ENCODE assay signal across 15 cellular contexts in genomic region chr1:1332774-1333480, GRCh38. TPM values are rescaled to one million over a fixed set of nuclear protein-coding genes. Genes with fewer than 3 reads are reported as not detected.
DNase-seq lines count a peak whose midpoint lies in the region; ATAC-seq and TF ChIP-seq lines count a peak whose summit lies in the region.
"Had no signal": no experiment of that assay in that cellular context is flagged by ENCODE, and none has a peak within 500 bp of the region (broad histone marks: within the 10 kb centered on the region; RNA-seq: fewer than 3 reads in every experiment).

No MANE protein-coding gene starts in this region.

- TF ChIP-seq POLR2A in breast epithelium (IDR thresholded peaks at IDR 0.05) = no peak

- DNase-seq in Karpas-422 (no peak), breast epithelium (ENCODE audit: low spot score in 2 of 2) (peak; percentile 75 to 85), mucosa of descending colon (peak in 2 of 3 donors; percentile 56 to 70), MM.1S (no peak), NCI-H2081 (lab: John Stamatoyannopoulos, UW) (no peak)
- no peak for DNase-seq in effector CD8-positive, alpha-beta T cell (lab: John Stamatoyannopoulos, UW)
- DNase-seq: activated effector memory CD4-positive, alpha-beta T cell treated with Interleukin-2 at 50 U/mL for 16 hours; erythroblast; natural killer cell; NCI-H1417; NCI-H446 treated with DMSO at 0.1 percent for 48 hours; PC-9; WERI-Rb-1 had no signal

- H3K79me2 ChIP-seq in Karpas-422 (ENCODE audit: low read length) = peaks cover 10% of the 10 kb centered on the region; the same call in 1 of the 2 replicates
- no peaks in the 10 kb centered on the region for H3K79me2 ChIP-seq in MM.1S (ENCODE audit: low read length)

- H3K27ac ChIP-seq in Karpas-422 (ENCODE audit: low read length) = no peak overlapping the region
- no peak overlapping the region for H3K27ac ChIP-seq in breast epithelium
- no peak overlapping the region for H3K27ac ChIP-seq in MM.1S (ENCODE audit: low read length)
- H3K27ac ChIP-seq: GM23248, PC-9, thoracic aorta, WERI-Rb-1 had no signal

- H3K4me2 ChIP-seq in Karpas-422 (ENCODE audit: low read depth, low read length, poor library complexity, severe bottlenecking) (no peak overlapping the region), MM.1S (ENCODE audit: low read depth, low read length) (no peak overlapping the region)
- H3K4me2 ChIP-seq: PC-9 had no signal

- H2AFZ ChIP-seq in Karpas-422 (ENCODE audit: low read length) = no peak overlapping the region
- no peak overlapping the region for H2AFZ ChIP-seq in MM.1S (ENCODE audit: low read length)
- H2AFZ ChIP-seq: GM23248, PC-9 had no signal

- H3K9me3 ChIP-seq in Karpas-422 (ENCODE audit: low read length) (no peaks in the 10 kb centered on the region), breast epithelium (no peaks in the 10 kb centered on the region), mucosa of descending colon (no peaks in the 10 kb centered on the region), MM.1S (replicated peaks; ENCODE audit: insufficient read depth, low read length) (no peaks in the 10 kb centered on the region)
- H3K9me3 ChIP-seq: thoracic aorta had no signal

- peak overlapping the region; percentile 80; the same call in 1 of the 2 replicates for H3K4me3 ChIP-seq in Karpas-422 (ENCODE audit: low read length)
- H3K4me3 ChIP-seq in breast epithelium = peak overlapping the region in 2 of 3 donors; percentile 15 to 47
- H3K4me3 ChIP-seq in mucosa of descending colon = no peak overlapping the region
- H3K4me3 ChIP-seq in MM.1S (ENCODE audit: low read length) = no peak overlapping the region
- H3K4me3 ChIP-seq: GM23248, PC-9, thoracic aorta had no signal

- H3F3A ChIP-seq in MM.1S (ENCODE audit: insufficient read depth, low read length) = no peaks in the 10 kb centered on the region

- H3K36me3 ChIP-seq in Karpas-422 (ENCODE audit: insufficient read depth, low read length) = peaks cover 3% of the 10 kb centered on the region; the same call in 1 of the 2 replicates
- no peaks in the 10 kb centered on the region for H3K36me3 ChIP-seq in breast epithelium
- no peaks in the 10 kb centered on the region for H3K36me3 ChIP-seq in mucosa of descending colon (ENCODE audit: low read depth)
- no peaks in the 10 kb centered on the region for H3K36me3 ChIP-seq in MM.1S (replicated peaks; ENCODE audit: insufficient read depth, low read length)

- H3K9ac ChIP-seq in Karpas-422 (ENCODE audit: low read length) (no peak overlapping the region), MM.1S (ENCODE audit: low read length) (no peak overlapping the region)
- H3K9ac ChIP-seq: GM23248 had no signal

- peak; percentile 58 for ATAC-seq in mucosa of descending colon
- ATAC-seq: natural killer cell had no signal

- intact Hi-C loops in breast epithelium (cut with DNase I; ENCODE audit: low total_unique reads) = no loop called here
- intact Hi-C loops in mucosa of descending colon (cut with DNase I, micrococcal nuclease) = no loop called here

- H4K20me1 ChIP-seq in Karpas-422 (ENCODE audit: insufficient read depth, low read depth, low read length) (peaks cover 17% of the 10 kb centered on the region), MM.1S (ENCODE audit: insufficient read depth, low read length) (no peaks in the 10 kb centered on the region)

- H3K27me3 ChIP-seq in Karpas-422 (ENCODE audit: low read length) (no peaks in the 10 kb centered on the region), breast epithelium (no peaks in the 10 kb centered on the region), MM.1S (replicated peaks; ENCODE audit: insufficient read depth, low read length) (no peaks in the 10 kb centered on the region)

- H3K4me1 ChIP-seq in Karpas-422 (ENCODE audit: low read length) = peaks cover 66% of the 10 kb centered on the region
- H3K4me1 ChIP-seq in breast epithelium = peaks cover 13 to 19% of the 10 kb centered on the region in 2 donors
- peaks cover 23% of the 10 kb centered on the region for H3K4me1 ChIP-seq in mucosa of descending colon (ENCODE audit: low read depth)
- no peaks in the 10 kb centered on the region for H3K4me1 ChIP-seq in MM.1S (ENCODE audit: low read length)

- no peak for TF ChIP-seq CTCF in breast epithelium (IDR thresholded peaks at IDR 0.05)
- no peak for TF ChIP-seq CTCF in mucosa of descending colon (IDR thresholded peaks at IDR 0.05)
- no peak for TF ChIP-seq CTCF in MM.1S (IDR thresholded peaks at IDR 0.05; ENCODE audit: low read length)

- H3K9me2 ChIP-seq in Karpas-422 (replicated peaks; ENCODE audit: insufficient read depth, low read length) (no peaks in the 10 kb centered on the region), MM.1S (replicated peaks; ENCODE audit: insufficient read depth, low read length) (no peaks in the 10 kb centered on the region)

RNA-seq across cellular contexts. Expression of gene TAS1R3, which starts 1.8 kb away (rescaled TPM):
- total RNA-seq in Karpas-422 (2014; rRNA removed; shearing (Covaris generic); ENCODE audit: low replicate concordance) = 49.2 and 82.6 TPM in 2 replicates
- under 1 TPM in 2 of 3 donors, not detected in 1; 0.16 to 0.33 TPM for total RNA-seq in breast epithelium
- total RNA-seq in mucosa of descending colon = 1 to 10 TPM in 1 of 3 donors, under 1 TPM in 2; 0.57 to 1.1 (median 0.96) TPM

RNA-seq across cellular contexts. Expression of gene CPTP, which starts 8.3 kb away (rescaled TPM):
- total RNA-seq in Karpas-422 (2014; rRNA removed; shearing (Covaris generic); ENCODE audit: low replicate concordance) = 35.0 and 74.7 TPM in 2 replicates
- 10 to 100 TPM in 2 of 3 donors, 1 to 10 TPM in 1; 9.0 to 16.4 (median 13.4) TPM for total RNA-seq in breast epithelium
- 10 to 100 TPM; 41.2 to 77.9 (median 55.5) TPM for total RNA-seq in mucosa of descending colon

RNA-seq across cellular contexts. Expression of gene INTS11, which starts 8.5 kb away (rescaled TPM):
- 69.8 and 168 TPM in 2 replicates for total RNA-seq in Karpas-422 (2014; rRNA removed; shearing (Covaris generic); ENCODE audit: low replicate concordance)
- total RNA-seq in breast epithelium = 100 to 1,000 TPM in 2 of 3 donors, 10 to 100 TPM in 1; 68.6 to 125 (median 119) TPM
- total RNA-seq in mucosa of descending colon = 100 to 1,000 TPM in 1 of 3 donors, 10 to 100 TPM in 2; 89.9 to 127 (median 95.5) TPM

RNA-seq across cellular contexts. Expression of gene DVL1, which starts 16.3 kb away (rescaled TPM):
- total RNA-seq in Karpas-422 (2014; rRNA removed; shearing (Covaris generic); ENCODE audit: low replicate concordance) = 36.0 and 104 TPM in 2 replicates
- total RNA-seq in breast epithelium (10 to 100 TPM; 55.2 to 70.1 (median 55.2) TPM), mucosa of descending colon (10 to 100 TPM; 51.7 to 95.3 (median 73.1) TPM)

RNA-seq across cellular contexts. Expression of gene PUSL1, which starts 24.5 kb away (rescaled TPM):
- 14.9 and 45.1 TPM in 2 replicates for total RNA-seq in Karpas-422 (2014; rRNA removed; shearing (Covaris generic); ENCODE audit: low replicate concordance)
- total RNA-seq in breast epithelium = 10 to 100 TPM; 16.0 to 27.5 (median 22.0) TPM
- 10 to 100 TPM; 12.4 to 15.9 (median 15.4) TPM for total RNA-seq in mucosa of descending colon

Comparison
In these comparisons a context has a peak if more than half of its experiments do, and no peak if none do; other contexts are left out.
1. DNase-seq: peak in breast epithelium (2 of 2) and mucosa of descending colon (2 of 3); none in Karpas-422 (single experiment), MM.1S (single experiment), effector CD8-positive, alpha-beta T cell (single experiment) and NCI-H2081 (0 of 2).
2. H3K4me3 ChIP-seq: peak in Karpas-422 (single experiment) and breast epithelium (2 of 3); none in mucosa of descending colon (single experiment) and MM.1S (single experiment).
3. RNA of gene TAS1R3, which starts 1.8 kb away (total RNA-seq): 49.2 to 82.6 TPM in Karpas-422; 0.57 to 1.1 TPM in mucosa of descending colon and 0.16 to 0.33 TPM in breast epithelium; every median in the first group is over 10 times any median in the second.